36 cellular contexts compared by ENCODE assay signal in the genomic region with DNA sequence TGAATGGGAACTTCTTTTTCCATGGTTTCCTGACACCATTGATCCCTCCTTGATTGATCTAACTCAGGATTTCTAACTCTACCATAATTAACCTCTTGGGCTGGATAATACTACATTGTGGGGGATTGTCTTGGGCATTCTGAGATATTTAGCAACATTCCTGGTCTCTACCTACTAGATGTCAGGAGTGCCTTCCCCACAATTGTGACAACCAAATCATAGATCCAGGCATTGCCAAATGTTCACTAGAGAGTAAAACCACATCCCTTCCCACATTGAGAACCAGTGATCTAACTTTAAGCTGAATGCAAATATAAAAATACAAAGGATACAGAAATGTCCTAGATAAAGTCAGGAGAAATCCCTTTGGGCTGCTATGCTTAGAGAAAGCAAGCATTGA. TPM values are rescaled to one million over a fixed set of nuclear protein-coding genes. Genes with fewer than 3 reads are reported as not detected.
"Had no signal": no experiment of that assay in that cellular context is flagged by ENCODE, and none has a peak within 500 bp of the region (broad histone marks: within the 10 kb centered on the region; RNA-seq: fewer than 3 reads in every experiment).

No MANE protein-coding gene starts in this region.

- ATAC-seq: left colon; natural killer cell; psoas muscle; right lobe of liver; stimulated activated memory B cell treated with anti-CD40 and anti-IgM and Interleukin-4, amounts not matched to agents 10 μg/mL and 1 μg/mL and 100 μg/mL, for 72 hours; stimulated activated naive CD8-positive, alpha-beta T cell treated with anti-CD3 and anti-CD28 coated beads, Interleukin-15, amount 100 ng/mL, for 72 hours had no signal

- H3K27me3 ChIP-seq: neural progenitor cell, neutrophil, right atrium auricular region, right lobe of liver, tibial nerve, upper lobe of left lung, vagina had no signal

- H3K27ac ChIP-seq: left ventricle myocardium inferior, neural progenitor cell, neutrophil, parathyroid adenoma, psoas muscle, right atrium auricular region, right lobe of liver, tibial nerve, upper lobe of left lung, vagina had no signal

- H3K4me2 ChIP-seq: neural progenitor cell, smooth muscle cell had no signal

- H3K4me3 ChIP-seq: left ventricle myocardium inferior, lung, neural progenitor cell, psoas muscle, right atrium auricular region, right lobe of liver, smooth muscle cell, tibial nerve, upper lobe of left lung, vagina had no signal

- DNase-seq: hypothalamus; immature natural killer cell; islet precursor cell; left colon; left ventricle myocardium inferior; mesendoderm; naive B cell; natural killer cell; nephron progenitor cell; occipital lobe; psoas muscle; right lobe of liver; stimulated activated CD4-positive, alpha-beta T cell treated with anti-CD3 and anti-CD28 coated beads, Interleukin-1b, Interleukin-23, amount 100 ng/mL, for 48 hours; stimulated activated CD4-positive, alpha-beta T cell treated with anti-CD3 and anti-CD28 coated beads, Interleukin-2, amount 100 ng/mL, for 48 hours; stimulated activated CD4-positive, alpha-beta T cell treated with anti-CD3 and anti-CD28 coated beads, Interleukin-4, amount 100 ng/mL, for 4 hours; stimulated activated CD8-positive, alpha-beta memory T cell treated with anti-CD3 and anti-CD28 coated beads, Interleukin-4, amount 100 ng/mL, for 48 hours; stimulated activated naive CD4-positive, alpha-beta T cell treated with Interleukin-2 at 50 U/mL for 16 hours; stimulated activated naive CD8-positive, alpha-beta T cell treated with anti-CD3 and anti-CD28 coated beads, Interleukin-15, amount 100 ng/mL, for 72 hours; substantia nigra; upper lobe of left lung had no signal

- H3K9ac ChIP-seq: neural progenitor cell, parathyroid adenoma had no signal

- H3K4me1 ChIP-seq: left ventricle myocardium inferior, neural progenitor cell, parathyroid adenoma, psoas muscle, right atrium auricular region, right lobe of liver, tibial nerve, upper lobe of left lung, vagina had no signal

- H3K9me3 ChIP-seq: neutrophil, right lobe of liver, vagina had no signal

- H3K36me3 ChIP-seq: left ventricle myocardium inferior, neural progenitor cell, neutrophil, right atrium auricular region, right lobe of liver, tibial nerve, upper lobe of left lung, vagina had no signal

RNA-seq across cellular contexts. Expression of gene CCDC198, which starts 36.9 kb away (rescaled TPM):
- total RNA-seq: left colon, left ventricle myocardium inferior, lower leg skin, lung, mesothelial cell of epicardium, mononuclear cell, natural killer cell, occipital lobe, osteocyte, posterior vena cava, psoas muscle, right atrium auricular region, skeletal muscle tissue, smooth muscle cell, temporal lobe, upper lobe of left lung, vagina had no signal
